Comparison of ENCODE assay signal across 10 cellular contexts in genomic region chr18:35045121-35045520, GRCh38. TPM values are rescaled to one million over a fixed set of nuclear protein-coding genes. Genes with fewer than 3 reads are reported as not detected.
DNase-seq lines count a peak whose midpoint lies in the region; ATAC-seq and TF ChIP-seq lines count a peak whose summit lies in the region.
"Had no signal": no experiment of that assay in that cellular context is flagged by ENCODE, and none has a peak within 500 bp of the region (broad histone marks: within the 10 kb centered on the region; RNA-seq: fewer than 3 reads in every experiment).

No MANE protein-coding gene starts in this region.

- ATAC-seq in GM21526 (IDR thresholded peaks at IDR 0.05; ENCODE audit: low FRiP score, unreplicated experiment), result no peak
- ATAC-seq: foreskin keratinocyte had no signal

- H3K27me3 Mint-ChIP-seq in T-helper 1 cell treated with Interleukin-12 subunit alpha and Interleukin-12 subunit beta and Interleukin-4 antibody, amounts not matched to agents 30 μg/mL and 1 μg/mL, for 36 hours (ENCODE audit: low read depth), result no peaks in the 10 kb centered on the region

- peaks cover 62% of the 10 kb centered on the region for H3K79me2 ChIP-seq in osteoblast (ENCODE audit: insufficient read depth, low read length)

- TF ChIP-seq CTCF in osteoblast (IDR thresholded peaks at IDR 0.05; ENCODE audit: extremely low read depth, low read depth, low read length), result no peak

- H3K27me3 ChIP-seq in osteoblast (ENCODE audit: insufficient read depth, low read length), result no peaks in the 10 kb centered on the region
- H3K27me3 ChIP-seq: foreskin keratinocyte had no signal

- H3K4me3 Mint-ChIP-seq in T-helper 1 cell treated with Interleukin-12 subunit alpha and Interleukin-12 subunit beta and Interleukin-4 antibody, amounts not matched to agents 30 μg/mL and 1 μg/mL, for 36 hours, result peak overlapping the region; percentile 74

- no peaks in the 10 kb centered on the region for H4K20me1 ChIP-seq in osteoblast (ENCODE audit: insufficient read depth, low read length)

- peak overlapping the region; percentile 89 for H3K27ac Mint-ChIP-seq in T-helper 1 cell treated with Interleukin-12 subunit alpha and Interleukin-12 subunit beta and Interleukin-4 antibody, amounts not matched to agents 30 μg/mL and 1 μg/mL, for 36 hours

- H3K27ac ChIP-seq in osteoblast (ENCODE audit: low read depth, low read length), result no peak overlapping the region
- H3K27ac ChIP-seq: foreskin keratinocyte, RWPE1 had no signal

- H3K9me3 ChIP-seq in osteoblast (ENCODE audit: low read depth, low read length), result no peaks in the 10 kb centered on the region

- H3K4me1 ChIP-seq in osteoblast (ENCODE audit: insufficient read depth, low read length), result peaks cover 42% of the 10 kb centered on the region

- no peaks in the 10 kb centered on the region for H3K36me3 ChIP-seq in osteoblast (ENCODE audit: insufficient read depth, low read length)

- H3K4me1 Mint-ChIP-seq in T-helper 1 cell treated with Interleukin-12 subunit alpha and Interleukin-12 subunit beta and Interleukin-4 antibody, amounts not matched to agents 30 μg/mL and 1 μg/mL, for 36 hours (ENCODE audit: low read depth), result peaks cover 80% of the 10 kb centered on the region

- H2AFZ ChIP-seq in osteoblast (ENCODE audit: low read length), result peak overlapping the region; percentile 25

- H3K36me3 Mint-ChIP-seq in T-helper 1 cell treated with Interleukin-12 subunit alpha and Interleukin-12 subunit beta and Interleukin-4 antibody, amounts not matched to agents 30 μg/mL and 1 μg/mL, for 36 hours (ENCODE audit: low read depth), result peaks cover 7% of the 10 kb centered on the region

- H3K4me2 ChIP-seq in osteoblast (ENCODE audit: insufficient read depth, low read length), result peak overlapping the region; percentile 68

- no peak overlapping the region for H3K4me3 ChIP-seq in osteoblast (ENCODE audit: insufficient read depth, low read length)

- peaks cover 5% of the 10 kb centered on the region for H3K9me3 Mint-ChIP-seq in T-helper 1 cell treated with Interleukin-12 subunit alpha and Interleukin-12 subunit beta and Interleukin-4 antibody, amounts not matched to agents 30 μg/mL and 1 μg/mL, for 36 hours

- no peak for DNase-seq in T-helper 1 cell
- DNase-seq in M059J (ENCODE audit: low read depth), result peak; percentile 60
- DNase-seq in amniotic epithelial cell (ENCODE audit: low read depth), result peak; percentile 61
- no peak for DNase-seq in osteoblast (ENCODE audit: insufficient read length, low spot score, missing footprints)
- no peak for DNase-seq in DMS53 treated with DMSO at 0.1 percent for 48 hours (lab: John Stamatoyannopoulos, UW; ENCODE audit: unreplicated experiment)
- DNase-seq in epidermal melanocyte (ENCODE audit: insufficient read length, low spot score), result no peak
- DNase-seq: foreskin keratinocyte had no signal

RNA-seq across cellular contexts. Expression of gene MAPRE2, which starts 3.9 kb away (rescaled TPM):
- 42.9 and 57.5 TPM in 2 replicates for total RNA-seq in M059J (2014; rRNA removed; shearing (Covaris generic))
- total RNA-seq in osteoblast, result 21.7 and 24.2 TPM in 2 replicates

Comparison
In these comparisons a context has a peak if more than half of its experiments do, and no peak if none do; other contexts are left out.
1. DNase-seq: peak in M059J (single experiment) and amniotic epithelial cell (single experiment); none in T-helper 1 cell (0 of 5), osteoblast (single experiment), DMS53 treated with DMSO at 0.1 percent for 48 hours (single experiment) and epidermal melanocyte (single experiment).